ENCODE assay signal across 6 cellular contexts in genomic region chr19:17243340-17243853, GRCh38. TPM values are rescaled to one million over a fixed set of nuclear protein-coding genes. Genes with fewer than 3 reads are reported as not detected.
DNase-seq lines count a peak whose midpoint lies in the region; ATAC-seq and TF ChIP-seq lines count a peak whose summit lies in the region.

No MANE protein-coding gene starts in this region.

- peak overlapping the region; percentile 74 to 86 (median 85) for H3K27ac ChIP-seq in thyroid gland

- ATAC-seq in omental fat pad (ENCODE audit: low FRiP score) = no peak

- peaks cover 35 to 36% of the 10 kb centered on the region in 2 donors for H3K4me1 ChIP-seq in thyroid gland

- peak overlapping the region; percentile 18 for H3K4me3 Mint-ChIP-seq in T-helper 2 cell treated with Interferon-gamma antibody and Interleukin-4, amounts not matched to agents 5 μg/mL and 100 μg/mL, for 36 hours

- no peaks in the 10 kb centered on the region for H3K9me3 Mint-ChIP-seq in T-helper 2 cell treated with Interferon-gamma antibody and Interleukin-4, amounts not matched to agents 5 μg/mL and 100 μg/mL, for 36 hours

- 15 to 18% methylated on average over 10 of the region's 10 CpGs for WGBS in thyroid gland, 2 donors

- H3K9me3 ChIP-seq in thyroid gland = no peaks in the 10 kb centered on the region

- H3K36me3 ChIP-seq in thyroid gland = peaks cover 0 to 3% of the 10 kb centered on the region in 2 donors

- peak overlapping the region; percentile 87 for H3K4me3 ChIP-seq in iPS-11a (ENCODE audit: low read depth, low read length)
- peak overlapping the region in 2 of 3 donors; percentile 19 to 84 for H3K4me3 ChIP-seq in thyroid gland (replicated peaks in 1 of 3)

- peaks cover 16% of the 10 kb centered on the region for H3K27me3 Mint-ChIP-seq in T-helper 2 cell treated with Interferon-gamma antibody and Interleukin-4, amounts not matched to agents 5 μg/mL and 100 μg/mL, for 36 hours (ENCODE audit: low read depth)

- H3K27me3 ChIP-seq in thyroid gland = no peaks in the 10 kb centered on the region

- intact Hi-C loops in thyroid gland (cut with DNase I) = no loop called here

- no peak for DNase-seq in T-helper 2 cell treated with Interferon-gamma antibody and Interleukin-4, amounts not matched to agents 5 μg/mL and 100 μg/mL, for 36 hours (ENCODE audit: low spot score)
- no peak for DNase-seq in T-helper 2 cell
- peak; percentile 66 to 68 for DNase-seq in thyroid gland
- no peak for DNase-seq in iPS-NIHi7 (ENCODE audit: extremely low spot score)
- DNase-seq in omental fat pad (ENCODE audit: low spot score) = no peak

- H3K36me3 Mint-ChIP-seq in T-helper 2 cell treated with Interferon-gamma antibody and Interleukin-4, amounts not matched to agents 5 μg/mL and 100 μg/mL, for 36 hours (ENCODE audit: low read depth) = no peaks in the 10 kb centered on the region

- peaks cover 7% of the 10 kb centered on the region for H3K4me1 Mint-ChIP-seq in T-helper 2 cell treated with Interferon-gamma antibody and Interleukin-4, amounts not matched to agents 5 μg/mL and 100 μg/mL, for 36 hours (ENCODE audit: low read depth)

- H3K27ac Mint-ChIP-seq in T-helper 2 cell treated with Interferon-gamma antibody and Interleukin-4, amounts not matched to agents 5 μg/mL and 100 μg/mL, for 36 hours = no peak overlapping the region

- TF ChIP-seq CTCF in thyroid gland (IDR thresholded peaks at IDR 0.05) (peak in 1 of 6 experiments; percentile 5), omental fat pad (IDR thresholded peaks at IDR 0.05) (no peak)

- no peak for TF ChIP-seq POLR2A in thyroid gland (IDR thresholded peaks at IDR 0.05)

RNA-seq across cellular contexts. Expression of gene NR2F6, which starts 2.3 kb away (rescaled TPM):
- 100 to 1,000 TPM in 2 of 4 donors, 10 to 100 TPM in 2; 66.0 to 117 (median 97.9) TPM for total RNA-seq in thyroid gland
- total RNA-seq in omental fat pad = 10 to 100 TPM; 16.9 to 45.4 (median 29.8) TPM

RNA-seq across cellular contexts. Expression of gene OCEL1, which starts 17.4 kb away (rescaled TPM):
- total RNA-seq in thyroid gland (10 to 100 TPM in 3 of 4 donors, 1 to 10 TPM in 1; 9.7 to 33.5 (median 21.8) TPM), omental fat pad (10 to 100 TPM in 1 of 4 donors, 1 to 10 TPM in 3; 6.7 to 17.7 (median 9.3) TPM)

RNA-seq across cellular contexts. Expression of gene USHBP1, which starts 21.1 kb away (rescaled TPM):
- total RNA-seq in thyroid gland (10 to 100 TPM in 3 of 4 donors, 1 to 10 TPM in 1; 8.9 to 24.3 (median 11.1) TPM), omental fat pad (10 to 100 TPM in 1 of 4 donors, 1 to 10 TPM in 3; 2.4 to 43.3 (median 5.8) TPM)

RNA-seq across cellular contexts. Expression of gene BABAM1, which starts 23.8 kb away (rescaled TPM):
- total RNA-seq in thyroid gland (10 to 100 TPM; 49.6 to 87.5 (median 71.1) TPM), omental fat pad (10 to 100 TPM; 46.0 to 62.1 (median 59.1) TPM)

RNA-seq across cellular contexts. Expression of gene USE1, which starts 28.2 kb away (rescaled TPM):
- 10 to 100 TPM; 21.4 to 36.0 (median 27.4) TPM for total RNA-seq in thyroid gland
- total RNA-seq in omental fat pad = 10 to 100 TPM; 14.5 to 22.3 (median 20.7) TPM

Comparison
In these comparisons a context has a peak if more than half of its experiments do, and no peak if none do; other contexts are left out.
1. DNase-seq: peak in thyroid gland (2 of 2); none in T-helper 2 cell treated with Interferon-gamma antibody and Interleukin-4, amounts not matched to agents 5 μg/mL and 100 μg/mL, for 36 hours (single experiment), T-helper 2 cell (0 of 5), iPS-NIHi7 (single experiment) and omental fat pad (single experiment).